17 cellular contexts compared by ENCODE assay signal in the genomic region with DNA sequence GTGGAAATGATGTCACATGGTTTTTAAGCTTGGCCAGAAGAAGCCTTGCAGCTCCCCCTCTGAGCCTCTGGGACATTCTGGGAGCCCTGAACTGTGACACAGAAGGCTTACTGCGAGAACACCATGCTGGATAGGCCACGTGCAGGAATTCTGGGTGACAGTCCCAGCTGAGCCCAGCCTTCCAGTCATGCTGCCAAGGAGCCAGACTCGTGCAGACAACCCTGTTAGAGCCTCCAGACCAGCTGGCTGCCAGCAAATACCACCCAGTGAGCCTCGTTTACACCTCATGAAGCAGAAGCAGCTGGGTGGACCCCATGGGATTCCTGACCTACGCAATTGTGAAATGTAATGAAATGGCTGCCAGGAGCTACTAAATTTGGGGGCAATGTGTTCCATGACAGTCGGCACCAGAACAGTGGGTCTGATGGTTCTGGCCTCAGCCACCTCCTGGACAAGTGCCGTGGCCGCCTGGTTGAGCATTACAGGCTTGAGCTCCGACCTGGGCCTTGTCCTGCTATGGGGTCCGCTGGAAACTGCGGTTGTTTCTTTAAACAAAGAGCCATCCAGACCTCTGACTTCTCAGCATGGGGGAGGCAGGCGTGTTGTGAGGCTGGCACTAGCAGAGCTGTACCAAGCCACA.
"Had no signal": no experiment of that assay in that cellular context is flagged by ENCODE, and none has a peak within 500 bp of the region (broad histone marks: within the 10 kb centered on the region; RNA-seq: fewer than 3 reads in every experiment).

No MANE protein-coding gene starts in this region.

- H3K9me3 Mint-ChIP-seq: activated CD4-positive, alpha-beta memory T cell treated with anti-CD3 and anti-CD28 coated beads for 36 hours; activated naive CD8-positive, alpha-beta T cell treated with anti-CD3 and anti-CD28 coated beads for 36 hours; stimulated activated effector memory CD8-positive, alpha-beta T cell treated with anti-CD3 and anti-CD28 coated beads, Interleukin-12 subunit alpha, Interleukin-12 subunit beta, amount 100 ng/mL, for 72 hours had no signal

- H3K27ac Mint-ChIP-seq: activated CD4-positive, alpha-beta memory T cell treated with anti-CD3 and anti-CD28 coated beads for 36 hours; activated naive CD8-positive, alpha-beta T cell treated with anti-CD3 and anti-CD28 coated beads for 36 hours; naive thymus-derived CD4-positive, alpha-beta T cell; progenitor cell of endocrine pancreas; stimulated activated effector memory CD8-positive, alpha-beta T cell treated with anti-CD3 and anti-CD28 coated beads, Interleukin-12 subunit alpha, Interleukin-12 subunit beta, amount 100 ng/mL, for 72 hours had no signal

- H3K4me3 ChIP-seq: dorsolateral prefrontal cortex, thyroid gland had no signal

- H3K4me3 Mint-ChIP-seq: activated CD4-positive, alpha-beta memory T cell treated with anti-CD3 and anti-CD28 coated beads for 36 hours; activated naive CD8-positive, alpha-beta T cell treated with anti-CD3 and anti-CD28 coated beads for 36 hours; naive thymus-derived CD4-positive, alpha-beta T cell; stimulated activated effector memory CD8-positive, alpha-beta T cell treated with anti-CD3 and anti-CD28 coated beads, Interleukin-12 subunit alpha, Interleukin-12 subunit beta, amount 100 ng/mL, for 72 hours had no signal

- H3K9me3 ChIP-seq: thyroid gland had no signal

- DNase-seq: activated CD4-positive, alpha-beta memory T cell treated with anti-CD3 and anti-CD28 coated beads for 36 hours; activated gamma-delta T cell treated with Interleukin-2 at 50 U/mL for 16 hours; activated naive CD8-positive, alpha-beta T cell treated with anti-CD3 and anti-CD28 coated beads for 36 hours; activated T-cell treated with anti-CD3 and anti-CD28 coated beads, Interleukin-2, amount 50 U/mL, for 48 hours; anterior cingulate cortex; dorsolateral prefrontal cortex; head of caudate nucleus; midbrain; naive thymus-derived CD4-positive, alpha-beta T cell; nucleus accumbens; T1000; thyroid gland had no signal

- H3K27me3 ChIP-seq: dorsolateral prefrontal cortex, thyroid gland had no signal

- H3K27ac ChIP-seq: dorsolateral prefrontal cortex, thyroid gland, VCaP had no signal

- ATAC-seq: esophagus mucosa; naive thymus-derived CD4-positive, alpha-beta T cell; stimulated activated effector memory CD8-positive, alpha-beta T cell treated with anti-CD3 and anti-CD28 coated beads, Interleukin-12 subunit alpha, Interleukin-12 subunit beta, amount 100 ng/mL, for 72 hours had no signal

- H3K36me3 ChIP-seq: thyroid gland had no signal

- FAIRE-seq: islet of Langerhans had no signal

- H3K36me3 Mint-ChIP-seq: activated CD4-positive, alpha-beta memory T cell treated with anti-CD3 and anti-CD28 coated beads for 36 hours; activated naive CD8-positive, alpha-beta T cell treated with anti-CD3 and anti-CD28 coated beads for 36 hours; naive thymus-derived CD4-positive, alpha-beta T cell had no signal

- H3K4me1 ChIP-seq: thyroid gland had no signal
